18 cellular contexts compared by ENCODE assay signal in the genomic region with DNA sequence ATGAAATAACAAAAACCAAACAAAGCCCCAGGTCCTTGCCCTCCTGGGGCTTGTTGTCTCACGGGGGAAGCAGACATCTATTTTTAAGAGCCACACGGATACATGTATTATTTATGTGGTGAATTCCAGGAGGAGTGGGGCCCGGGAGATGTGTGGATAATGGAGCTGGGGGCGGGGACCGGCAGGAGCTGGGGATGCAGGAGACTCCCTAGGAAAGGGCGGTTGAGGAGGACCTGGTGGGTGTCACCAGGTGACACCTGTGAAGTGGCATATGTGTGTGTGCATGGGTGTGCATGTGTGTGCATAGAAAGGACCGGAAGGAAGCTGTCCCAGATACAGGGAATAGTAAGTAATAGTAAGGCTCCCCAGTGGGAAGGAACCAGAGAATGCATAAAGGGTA.
DNase-seq lines count a peak whose midpoint lies in the region; ATAC-seq, FAIRE-seq and TF ChIP-seq lines count a peak whose summit lies in the region.
"Had no signal": no experiment of that assay in that cellular context is flagged by ENCODE, and none has a peak within 500 bp of the region (broad histone marks: within the 10 kb centered on the region; RNA-seq: fewer than 3 reads in every experiment).

No MANE protein-coding gene starts in this region.

- H3K27me3 Mint-ChIP-seq in endodermal cell (ENCODE audit: insufficient read depth) = peaks cover 3% of the 10 kb centered on the region
- H3K27me3 Mint-ChIP-seq: CD4-positive, alpha-beta T cell had no signal

- no peak for TF ChIP-seq POLR2A in prostate gland (IDR thresholded peaks at IDR 0.05)
- TF ChIP-seq POLR2A in gastroesophageal sphincter (IDR thresholded peaks at IDR 0.05) = no peak
- no peak for TF ChIP-seq POLR2A in esophagus squamous epithelium (IDR thresholded peaks at IDR 0.05)

- no peak overlapping the region for H3K27ac Mint-ChIP-seq in endodermal cell
- H3K27ac Mint-ChIP-seq: CD4-positive, alpha-beta T cell had no signal

- POLR2A ChIA-PET in HEK293 (lab: Yijun Ruan, JAX) = interaction anchor here (1.2 kb wide), 1 partner anchor 9 kb away, joined by 3 read pairs; no protein-coding TSS in a partner anchor

- DNase-seq in RWPE2 (ENCODE audit: low spot score) (peak; percentile 19), kidney (peak; percentile 23), osteoblast (ENCODE audit: insufficient read length, low spot score, missing footprints) (peak; percentile 38), prostate gland (ENCODE audit: low spot score) (no peak), esophagus squamous epithelium (lab: John Stamatoyannopoulos, UW) (no peak), endodermal cell (no peak)
- DNase-seq: AML-193; Caco-2; CD4-positive, alpha-beta T cell had no signal

- no peak overlapping the region for H2AFZ ChIP-seq in osteoblast (ENCODE audit: low read length)

- no peak overlapping the region for H3K4me3 Mint-ChIP-seq in endodermal cell
- H3K4me3 Mint-ChIP-seq: CD4-positive, alpha-beta T cell had no signal

- ATAC-seq in RWPE2 (ENCODE audit: low read depth) (no peak), gastroesophageal sphincter (no peak)

- H3K27me3 ChIP-seq in RWPE2 (ENCODE audit: insufficient read depth, poor library complexity, severe bottlenecking) = no peaks in the 10 kb centered on the region
- H3K27me3 ChIP-seq in osteoblast (ENCODE audit: insufficient read depth, low read length) = no peaks in the 10 kb centered on the region
- H3K27me3 ChIP-seq in prostate gland (replicated peaks; ENCODE audit: insufficient read depth) = no peaks in the 10 kb centered on the region
- H3K27me3 ChIP-seq in gastroesophageal sphincter = peaks cover 9% of the 10 kb centered on the region
- H3K27me3 ChIP-seq in esophagus squamous epithelium = peaks cover 0 to 8% (median 0%) of the 10 kb centered on the region in 4 donors
- H3K27me3 ChIP-seq in endodermal cell (ENCODE audit: control insufficient read depth, insufficient read depth, low read length, poor library complexity, severe bottlenecking) = no peaks in the 10 kb centered on the region

- CTCF ChIA-PET in HEK293 (lab: Yijun Ruan, JAX) = no interaction called here

- FAIRE-seq in kidney (lab: Jason Lieb, UNC) = no peak
- FAIRE-seq: A204.1, D721Med, G401.6, GM12891, GM19239 had no signal

- H3K4me3 ChIP-seq in HEK293 (ENCODE audit: low read depth, low read length) = no peak overlapping the region
- H3K4me3 ChIP-seq in RWPE2 (ENCODE audit: severe bottlenecking) = no peak overlapping the region
- no peak overlapping the region for H3K4me3 ChIP-seq in kidney (ENCODE audit: low read length in 2 of 2)
- H3K4me3 ChIP-seq in osteoblast (ENCODE audit: insufficient read depth, low read length) = no peak overlapping the region
- no peak overlapping the region for H3K4me3 ChIP-seq in prostate gland
- no peak overlapping the region for H3K4me3 ChIP-seq in gastroesophageal sphincter
- no peak overlapping the region for H3K4me3 ChIP-seq in esophagus squamous epithelium
- no peak overlapping the region for H3K4me3 ChIP-seq in endodermal cell (ENCODE audit: low read length)
- H3K4me3 ChIP-seq: HAP-1 had no signal

- no peaks in the 10 kb centered on the region for H3K9me3 Mint-ChIP-seq in endodermal cell
- H3K9me3 Mint-ChIP-seq: CD4-positive, alpha-beta T cell had no signal

- H3K36me3 Mint-ChIP-seq in endodermal cell (ENCODE audit: low read depth) = no peaks in the 10 kb centered on the region

- H3K4me1 Mint-ChIP-seq in endodermal cell = no peaks in the 10 kb centered on the region

- no peaks in the 10 kb centered on the region for H4K20me1 ChIP-seq in osteoblast (ENCODE audit: insufficient read depth, low read length)

- intact Hi-C loops in kidney (cut with DNase I) = no loop called here
- intact Hi-C loops in prostate gland (cut with DNase I) = no loop called here
- intact Hi-C loops in esophagus squamous epithelium (cut with DNase I) = no loop called here

- H3K27ac ChIP-seq in HEK293 (ENCODE audit: extremely low read depth, low read depth, low read length) (no peak overlapping the region), RWPE2 (ENCODE audit: poor library complexity, severe bottlenecking) (no peak overlapping the region), kidney (ENCODE audit: low read depth in 2 of 2, low read length in 2 of 2) (no peak overlapping the region), osteoblast (ENCODE audit: low read depth, low read length) (no peak overlapping the region), prostate gland (no peak overlapping the region), gastroesophageal sphincter (no peak overlapping the region), esophagus squamous epithelium (no peak overlapping the region), endodermal cell (ENCODE audit: low read depth, low read length) (no peak overlapping the region)
- H3K27ac ChIP-seq: C4-2B had no signal

- no peak for TF ChIP-seq EP300 in gastroesophageal sphincter (IDR thresholded peaks at IDR 0.05)

- H3K9ac ChIP-seq in kidney (ENCODE audit: low read length in 2 of 2) (no peak overlapping the region), endodermal cell (ENCODE audit: extremely low read depth, low read length, poor library complexity, severe bottlenecking) (no peak overlapping the region)

- H3K9me3 ChIP-seq in HEK293 (ENCODE audit: control insufficient read depth, insufficient read depth, low read depth, low read length) (no peaks in the 10 kb centered on the region), RWPE2 (ENCODE audit: severe bottlenecking) (no peaks in the 10 kb centered on the region), kidney (ENCODE audit: control insufficient read depth in 1 of 2, low read length in 2 of 2) (no peaks in the 10 kb centered on the region), osteoblast (ENCODE audit: low read depth, low read length) (no peaks in the 10 kb centered on the region), prostate gland (no peaks in the 10 kb centered on the region), gastroesophageal sphincter (no peaks in the 10 kb centered on the region), esophagus squamous epithelium (no peaks in the 10 kb centered on the region), endodermal cell (ENCODE audit: control insufficient read depth, low read length) (no peaks in the 10 kb centered on the region)
- H3K9me3 ChIP-seq: Caco-2, HAP-1 had no signal

- 74% methylated on average over 7 of the region's 7 CpGs for WGBS in prostate gland
- WGBS in gastroesophageal sphincter (ENCODE audit: low coverage in 1 of 2), 2 donors = 67 to 83% methylated on average over 2 to 6 of the region's 7 CpGs
- WGBS in esophagus squamous epithelium, 2 donors = 65 to 69% methylated on average over 6 to 7 of the region's 7 CpGs
- 56 to 84% methylated on average over 1 to 7 of the region's 7 CpGs for WGBS in endodermal cell (ENCODE audit: insufficient coverage in 1 of 2, insufficient read length in 1 of 2), 2 experiments

- H3K79me2 ChIP-seq in osteoblast (ENCODE audit: insufficient read depth, low read length) = no peaks in the 10 kb centered on the region

- no peak overlapping the region for H3K4me2 ChIP-seq in osteoblast (ENCODE audit: insufficient read depth, low read length)

- TF ChIP-seq CTCF in HEK293 (tag by site-specific recombination; IDR thresholded peaks at IDR 0.05) (no peak), RWPE2 (IDR thresholded peaks at IDR 0.05; ENCODE audit: poor library complexity, severe bottlenecking) (no peak), kidney (IDR thresholded peaks at IDR 0.05; ENCODE audit: borderline replicate concordance, extremely low read depth, insufficient read depth) (no peak), osteoblast (IDR thresholded peaks at IDR 0.05; ENCODE audit: extremely low read depth, low read depth, low read length) (no peak), prostate gland (IDR thresholded peaks at IDR 0.05) (no peak), gastroesophageal sphincter (IDR thresholded peaks at IDR 0.05) (no peak), esophagus squamous epithelium (IDR thresholded peaks at IDR 0.05) (no peak), endodermal cell (conservative IDR thresholded peaks at IDR 0.05) (no peak)

- 0 out of 2 replicates have a peak, but pooled peaks cover under 1% of the 10 kb centered on the region for H3K4me1 ChIP-seq in HEK293 (ENCODE audit: control insufficient read depth, insufficient read depth, low read length)
- H3K4me1 ChIP-seq in RWPE2 (ENCODE audit: insufficient read depth, poor library complexity, severe bottlenecking) = no peaks in the 10 kb centered on the region
- no peaks in the 10 kb centered on the region for H3K4me1 ChIP-seq in kidney (ENCODE audit: control insufficient read depth in 1 of 2, insufficient read depth in 1 of 2, low read depth in 1 of 2, low read length in 2 of 2)
- no peaks in the 10 kb centered on the region for H3K4me1 ChIP-seq in osteoblast (ENCODE audit: insufficient read depth, low read length)
- H3K4me1 ChIP-seq in prostate gland (replicated peaks) = no peaks in the 10 kb centered on the region
- no peaks in the 10 kb centered on the region for H3K4me1 ChIP-seq in gastroesophageal sphincter
- no peaks in the 10 kb centered on the region for H3K4me1 ChIP-seq in esophagus squamous epithelium
- H3K4me1 ChIP-seq in endodermal cell (ENCODE audit: control insufficient read depth, insufficient read depth, low read length) = no peaks in the 10 kb centered on the region
- H3K4me1 ChIP-seq: Caco-2, HAP-1 had no signal

- H3K36me3 ChIP-seq in HEK293 (ENCODE audit: control insufficient read depth in 2 of 2, insufficient read depth in 1 of 2, low read length in 2 of 2) (no peaks in the 10 kb centered on the region), RWPE2 (ENCODE audit: low read depth) (no peaks in the 10 kb centered on the region), kidney (ENCODE audit: control insufficient read depth in 1 of 2, insufficient read depth in 2 of 2, low read length in 2 of 2) (no peaks in the 10 kb centered on the region), osteoblast (ENCODE audit: insufficient read depth, low read length) (no peaks in the 10 kb centered on the region), prostate gland (no peaks in the 10 kb centered on the region), gastroesophageal sphincter (no peaks in the 10 kb centered on the region), esophagus squamous epithelium (no peaks in the 10 kb centered on the region), endodermal cell (ENCODE audit: control insufficient read depth, insufficient read depth, low read length) (no peaks in the 10 kb centered on the region)
- H3K36me3 ChIP-seq: HAP-1 had no signal

TF ChIP-seq in HEK293, 187 proteins besides CTCF, POLR2A, EP300 and RAD21:
- TF ChIP-seq ZBTB20 (tag by site-specific recombination; IDR thresholded peaks at IDR 0.05) (peak; percentile 48; the same call in 1 of the 2 replicates), GLIS1 (tag by site-specific recombination; IDR thresholded peaks at IDR 0.05) (0 out of 2 replicates have a peak, but pooled peaks have one; percentile 27), ZFHX2 (tag by site-specific recombination; conservative IDR thresholded peaks at IDR 0.05) (peak; percentile 55; the same call in 1 of the 2 replicates), ZNF174 (tag by site-specific recombination; IDR thresholded peaks at IDR 0.05) (no peak), EGR2 (tag by site-specific recombination; IDR thresholded peaks at IDR 0.05; ENCODE audit: low read depth) (peak; percentile 41; the same call in 1 of the 2 replicates)
TF ChIP-seq in HEK293: peak in this region for 4.

Comparison
In these comparisons a context has a peak if more than half of its experiments do, and no peak if none do; other contexts are left out.
1. DNase-seq: peak in RWPE2 (single experiment), kidney (single experiment) and osteoblast (single experiment); none in prostate gland (single experiment), esophagus squamous epithelium (single experiment) and endodermal cell (single experiment).